9 cellular contexts compared by ENCODE assay signal in the genomic region with DNA sequence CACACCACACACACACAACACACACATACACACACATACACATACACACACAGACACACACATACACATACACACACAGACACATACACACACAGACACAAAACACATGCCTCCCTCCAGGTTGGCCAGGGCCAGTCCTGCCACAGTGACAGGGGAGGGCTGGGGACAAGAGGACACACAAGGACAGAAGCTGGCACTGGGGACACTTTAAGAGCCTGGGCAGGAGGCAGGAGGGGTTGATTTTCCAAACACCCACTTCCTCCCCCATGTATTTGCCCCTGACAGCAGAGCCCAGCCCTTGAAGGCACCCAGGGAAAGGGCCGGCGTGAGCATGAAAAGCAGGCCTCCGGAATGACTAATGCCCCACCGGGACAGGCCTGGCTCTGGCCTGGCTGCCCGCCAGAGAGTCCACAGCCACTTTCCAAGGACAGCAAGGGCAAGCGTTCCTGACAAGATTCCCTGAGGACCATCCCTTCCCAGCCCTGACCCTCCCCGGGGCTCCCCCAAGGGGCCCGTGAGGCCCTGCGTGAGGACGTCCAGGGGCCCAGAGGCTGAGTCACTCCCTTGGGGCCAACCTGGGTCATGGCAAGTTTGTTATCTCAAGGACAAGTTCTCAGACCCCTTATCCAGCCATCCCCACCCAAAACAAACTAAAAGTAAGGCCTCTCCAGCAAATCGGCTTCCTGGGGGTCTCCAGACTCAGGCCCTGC.
A peak's percentile ranks its signal among the peaks of the same experiment; 100 is the strongest.
DNase-seq lines count a peak whose midpoint lies in the region; ATAC-seq and TF ChIP-seq lines count a peak whose summit lies in the region.
"Had no signal": no experiment of that assay in that cellular context is flagged by ENCODE, and none has a peak within 500 bp of the region (broad histone marks: within the 10 kb centered on the region; RNA-seq: fewer than 3 reads in every experiment).

No MANE protein-coding gene starts in this region.

- H3K4me3 ChIP-seq in lower leg skin (ENCODE audit: low read depth, poor library complexity, severe bottlenecking), result no peak overlapping the region
- no peak overlapping the region for H3K4me3 ChIP-seq in thyroid gland (replicated peaks in 1 of 3)
- no peak overlapping the region for H3K4me3 ChIP-seq in HAP-1

- no peaks in the 10 kb centered on the region for H3K27me3 ChIP-seq in thyroid gland
- no peaks in the 10 kb centered on the region for H3K27me3 ChIP-seq in HAP-1 (ENCODE audit: low read depth)

- no peaks in the 10 kb centered on the region for H3K36me3 ChIP-seq in thyroid gland
- H3K36me3 ChIP-seq in HAP-1 (replicated peaks), result no peaks in the 10 kb centered on the region

- DNase-seq in HPDE6-E6E7 (ENCODE audit: extremely low spot score) (peak; percentile 5), lower leg skin (ENCODE audit: low spot score in 2 of 2) (peak; percentile 39 to 91), thyroid gland (peak; percentile 79 to 84), HAP-1 (ENCODE audit: low spot score in 2 of 2) (no peak), DMS114 treated with DMSO at 0.1 percent for 48 hours (lab: John Stamatoyannopoulos, UW; ENCODE audit: unreplicated experiment) (no peak), DMS53 treated with DMSO at 0.1 percent for 48 hours (lab: John Stamatoyannopoulos, UW; ENCODE audit: unreplicated experiment) (no peak)

- intact Hi-C loops in lower leg skin (cut with DNase I; ENCODE audit: low total_unique reads), result no loop called here
- intact Hi-C loops in thyroid gland (cut with DNase I), result no loop called here

- H3K9me3 ChIP-seq in thyroid gland (no peaks in the 10 kb centered on the region), HAP-1 (no peaks in the 10 kb centered on the region)

- TF ChIP-seq CTCF in lower leg skin (IDR thresholded peaks at IDR 0.05) (no peak), thyroid gland (IDR thresholded peaks at IDR 0.05) (no peak)

- TF ChIP-seq POLR2A in lower leg skin (IDR thresholded peaks at IDR 0.05) (no peak), thyroid gland (IDR thresholded peaks at IDR 0.05) (no peak)

- H3K27ac ChIP-seq in cingulate gyrus (ENCODE audit: low read depth, low read length) (peak overlapping the region; percentile 19), thyroid gland (peak overlapping the region; percentile 14 to 61 (median 46))
- H3K27ac ChIP-seq: KMS-11 had no signal

- WGBS in lower leg skin, 2 donors, result 75 to 79% methylated on average over 5 to 11 of the region's 11 CpGs
- 13 to 20% methylated on average over 3 to 9 of the region's 11 CpGs for WGBS in thyroid gland, 2 donors

- in situ Hi-C loops in HAP-1 (cut with MboI; ENCODE audit: low sequenced_read_pairs), result no loop called here

- H3K4me1 ChIP-seq in thyroid gland (peaks cover 8 to 15% of the 10 kb centered on the region in 2 donors), HAP-1 (no peaks in the 10 kb centered on the region)

- no peak for ATAC-seq in HG03175 (IDR thresholded peaks at IDR 0.05; ENCODE audit: unreplicated experiment)

Comparison
In these comparisons a context has a peak if more than half of its experiments do, and no peak if none do; other contexts are left out.
1. DNase-seq: peak in HPDE6-E6E7 (single experiment), lower leg skin (2 of 2) and thyroid gland (2 of 2); none in HAP-1 (0 of 2), DMS114 treated with DMSO at 0.1 percent for 48 hours (single experiment) and DMS53 treated with DMSO at 0.1 percent for 48 hours (single experiment).